In genomic region chr7:80611353-80611752, GRCh38 we compare ENCODE assay signal across 1 cellular context.
TF ChIP-seq lines count a peak whose summit lies in the region.

No MANE protein-coding gene starts in this region.

TF ChIP-seq in HepG2, 621 proteins besides CTCF, POLR2A, EP300 and RAD21:
- TF ChIP-seq ZNF329 (CRISPR knock-in tag; IDR thresholded peaks at IDR 0.05; ENCODE audit: low read depth) (no peak), TSC22D2 (CRISPR knock-in tag; IDR thresholded peaks at IDR 0.05; ENCODE audit: borderline replicate concordance) (no peak), MAFK (conservative IDR thresholded peaks at IDR 0.05 in 1 of 2, IDR thresholded peaks at IDR 0.05 in 1 of 2; ENCODE audit: low read length in 2 of 2) (no peak), ZNF350 (CRISPR knock-in tag; IDR thresholded peaks at IDR 0.05; ENCODE audit: borderline replicate concordance, low read depth) (no peak), SNAPC2 (CRISPR knock-in tag; IDR thresholded peaks at IDR 0.05) (no peak), ZNF138 (CRISPR knock-in tag; IDR thresholded peaks at IDR 0.05; ENCODE audit: low read depth) (no peak), SOX13 (IDR thresholded peaks at IDR 0.05) (no peak), SOX13 (CRISPR knock-in tag; conservative IDR thresholded peaks at IDR 0.05 in 1 of 2, IDR thresholded peaks at IDR 0.05 in 1 of 2) (no peak), ZNF446 (CRISPR knock-in tag; IDR thresholded peaks at IDR 0.05) (no peak), WIZ (CRISPR knock-in tag; IDR thresholded peaks at IDR 0.05) (no peak), ZNF546 (CRISPR knock-in tag; conservative IDR thresholded peaks at IDR 0.05) (no peak), SIX4 (CRISPR knock-in tag; IDR thresholded peaks at IDR 0.05) (no peak), ZFY (CRISPR knock-in tag; IDR thresholded peaks at IDR 0.05) (0 out of 2 replicates have a peak, but pooled peaks have one; percentile 6), CREB1 (IDR thresholded peaks at IDR 0.05) (no peak), CREB1 (CRISPR knock-in tag; IDR thresholded peaks at IDR 0.05) (peak; percentile 24; the same call in 1 of the 2 replicates)
- TF ChIP-seq, protein P1, sequence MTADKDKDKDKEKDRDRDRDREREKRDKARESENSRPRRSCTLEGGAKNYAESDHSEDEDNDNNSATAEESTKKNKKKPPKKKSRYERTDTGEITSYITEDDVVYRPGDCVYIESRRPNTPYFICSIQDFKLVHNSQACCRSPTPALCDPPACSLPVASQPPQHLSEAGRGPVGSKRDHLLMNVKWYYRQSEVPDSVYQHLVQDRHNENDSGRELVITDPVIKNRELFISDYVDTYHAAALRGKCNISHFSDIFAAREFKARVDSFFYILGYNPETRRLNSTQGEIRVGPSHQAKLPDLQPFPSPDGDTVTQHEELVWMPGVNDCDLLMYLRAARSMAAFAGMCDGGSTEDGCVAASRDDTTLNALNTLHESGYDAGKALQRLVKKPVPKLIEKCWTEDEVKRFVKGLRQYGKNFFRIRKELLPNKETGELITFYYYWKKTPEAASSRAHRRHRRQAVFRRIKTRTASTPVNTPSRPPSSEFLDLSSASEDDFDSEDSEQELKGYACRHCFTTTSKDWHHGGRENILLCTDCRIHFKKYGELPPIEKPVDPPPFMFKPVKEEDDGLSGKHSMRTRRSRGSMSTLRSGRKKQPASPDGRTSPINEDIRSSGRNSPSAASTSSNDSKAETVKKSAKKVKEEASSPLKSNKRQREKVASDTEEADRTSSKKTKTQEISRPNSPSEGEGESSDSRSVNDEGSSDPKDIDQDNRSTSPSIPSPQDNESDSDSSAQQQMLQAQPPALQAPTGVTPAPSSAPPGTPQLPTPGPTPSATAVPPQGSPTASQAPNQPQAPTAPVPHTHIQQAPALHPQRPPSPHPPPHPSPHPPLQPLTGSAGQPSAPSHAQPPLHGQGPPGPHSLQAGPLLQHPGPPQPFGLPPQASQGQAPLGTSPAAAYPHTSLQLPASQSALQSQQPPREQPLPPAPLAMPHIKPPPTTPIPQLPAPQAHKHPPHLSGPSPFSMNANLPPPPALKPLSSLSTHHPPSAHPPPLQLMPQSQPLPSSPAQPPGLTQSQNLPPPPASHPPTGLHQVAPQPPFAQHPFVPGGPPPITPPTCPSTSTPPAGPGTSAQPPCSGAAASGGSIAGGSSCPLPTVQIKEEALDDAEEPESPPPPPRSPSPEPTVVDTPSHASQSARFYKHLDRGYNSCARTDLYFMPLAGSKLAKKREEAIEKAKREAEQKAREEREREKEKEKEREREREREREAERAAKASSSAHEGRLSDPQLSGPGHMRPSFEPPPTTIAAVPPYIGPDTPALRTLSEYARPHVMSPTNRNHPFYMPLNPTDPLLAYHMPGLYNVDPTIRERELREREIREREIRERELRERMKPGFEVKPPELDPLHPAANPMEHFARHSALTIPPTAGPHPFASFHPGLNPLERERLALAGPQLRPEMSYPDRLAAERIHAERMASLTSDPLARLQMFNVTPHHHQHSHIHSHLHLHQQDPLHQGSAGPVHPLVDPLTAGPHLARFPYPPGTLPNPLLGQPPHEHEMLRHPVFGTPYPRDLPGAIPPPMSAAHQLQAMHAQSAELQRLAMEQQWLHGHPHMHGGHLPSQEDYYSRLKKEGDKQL (CRISPR knock-in tag; IDR thresholded peaks at IDR 0.05; ENCODE audit: low read depth), result no peak
- TF ChIP-seq, protein P2, sequence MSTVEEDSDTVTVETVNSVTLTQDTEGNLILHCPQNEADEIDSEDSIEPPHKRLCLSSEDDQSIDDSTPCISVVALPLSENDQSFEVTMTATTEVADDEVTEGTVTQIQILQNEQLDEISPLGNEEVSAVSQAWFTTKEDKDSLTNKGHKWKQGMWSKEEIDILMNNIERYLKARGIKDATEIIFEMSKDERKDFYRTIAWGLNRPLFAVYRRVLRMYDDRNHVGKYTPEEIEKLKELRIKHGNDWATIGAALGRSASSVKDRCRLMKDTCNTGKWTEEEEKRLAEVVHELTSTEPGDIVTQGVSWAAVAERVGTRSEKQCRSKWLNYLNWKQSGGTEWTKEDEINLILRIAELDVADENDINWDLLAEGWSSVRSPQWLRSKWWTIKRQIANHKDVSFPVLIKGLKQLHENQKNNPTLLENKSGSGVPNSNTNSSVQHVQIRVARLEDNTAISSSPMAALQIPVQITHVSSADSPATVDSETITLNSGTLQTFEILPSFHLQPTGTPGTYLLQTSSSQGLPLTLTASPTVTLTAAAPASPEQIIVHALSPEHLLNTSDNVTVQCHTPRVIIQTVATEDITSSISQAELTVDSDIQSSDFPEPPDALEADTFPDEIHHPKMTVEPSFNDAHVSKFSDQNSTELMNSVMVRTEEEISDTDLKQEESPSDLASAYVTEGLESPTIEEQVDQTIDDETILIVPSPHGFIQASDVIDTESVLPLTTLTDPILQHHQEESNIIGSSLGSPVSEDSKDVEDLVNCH (CRISPR knock-in tag; IDR thresholded peaks at IDR 0.05), result no peak
